Comparison of ENCODE assay signal across 2 cellular contexts in genomic region chr3:196741401-196741761, GRCh38.
TF ChIP-seq lines count a peak whose summit lies in the region.

No MANE protein-coding gene starts in this region.

TF ChIP-seq in SK-N-SH, 30 proteins besides CTCF, POLR2A, EP300 and RAD21:
- no peak for TF ChIP-seq RFX5 (IDR thresholded peaks at IDR 0.05; ENCODE audit: low read length)
- TF ChIP-seq IRF3 (IDR thresholded peaks at IDR 0.05; ENCODE audit: low read depth, low read length) = no peak
- TF ChIP-seq MXI1 (IDR thresholded peaks at IDR 0.05; ENCODE audit: low read depth, low read length) = no peak
- no peak for TF ChIP-seq NFIC (IDR thresholded peaks at IDR 0.05; ENCODE audit: borderline replicate concordance)
- TF ChIP-seq USF1 (IDR thresholded peaks at IDR 0.05; ENCODE audit: borderline replicate concordance, low read depth) = no peak
- TF ChIP-seq SMC3 (IDR thresholded peaks at IDR 0.05; ENCODE audit: low read depth, low read length) = no peak
- no peak for TF ChIP-seq RCOR1 (IDR thresholded peaks at IDR 0.05; ENCODE audit: low read length)
TF ChIP-seq in SK-N-SH: peak in this region for 0.

TF ChIP-seq in SK-N-SH treated with all-trans-retinoic acid at 6 μM for 48 hours, 23 proteins besides CTCF, POLR2A, EP300 and RAD21:
- TF ChIP-seq CSRNP3 (CRISPR knock-in tag; IDR thresholded peaks at IDR 0.05) (no peak), CSDC2 (CRISPR knock-in tag; IDR thresholded peaks at IDR 0.05) (no peak), ZNF70 (CRISPR knock-in tag; IDR thresholded peaks at IDR 0.05) (no peak), ISL1 (CRISPR knock-in tag; IDR thresholded peaks at IDR 0.05) (no peak), CREB5 (CRISPR knock-in tag; IDR thresholded peaks at IDR 0.05; ENCODE audit: low read depth) (no peak), RARB (CRISPR knock-in tag; IDR thresholded peaks at IDR 0.05) (no peak), ZNF565 (CRISPR knock-in tag; conservative IDR thresholded peaks at IDR 0.05; ENCODE audit: low read depth) (no peak), OSR1 (CRISPR knock-in tag; IDR thresholded peaks at IDR 0.05) (no peak), ARNTL (CRISPR knock-in tag; IDR thresholded peaks at IDR 0.05; ENCODE audit: borderline replicate concordance, low read depth) (no peak), TOX (CRISPR knock-in tag; IDR thresholded peaks at IDR 0.05; ENCODE audit: borderline replicate concordance) (no peak), ZFP30 (CRISPR knock-in tag; IDR thresholded peaks at IDR 0.05) (no peak), PATZ1 (CRISPR knock-in tag; IDR thresholded peaks at IDR 0.05; ENCODE audit: borderline replicate concordance) (no peak), SNAI2 (CRISPR knock-in tag; IDR thresholded peaks at IDR 0.05) (no peak), ZNF8 (CRISPR knock-in tag; IDR thresholded peaks at IDR 0.05) (no peak), ZC3H10 (CRISPR knock-in tag; IDR thresholded peaks at IDR 0.05) (no peak), GLIS3 (CRISPR knock-in tag; IDR thresholded peaks at IDR 0.05) (no peak)
